In genomic region chr13:91349992-91350911, GRCh38 we compare ENCODE assay signal across 10 cellular contexts. TPM values are rescaled to one million over a fixed set of nuclear protein-coding genes. Genes with fewer than 3 reads are reported as not detected.
DNase-seq lines count a peak whose midpoint lies in the region; ATAC-seq and TF ChIP-seq lines count a peak whose summit lies in the region.
"Had no signal": no experiment of that assay in that cellular context is flagged by ENCODE, and none has a peak within 500 bp of the region (broad histone marks: within the 10 kb centered on the region; RNA-seq: fewer than 3 reads in every experiment).

No MANE protein-coding gene starts in this region.

- no peak overlapping the region for H3K27ac Mint-ChIP-seq in dendritic cell treated with granulocyte-macrophage colony-stimulating factor and Interleukin-4, amounts not matched to agents 40 ng/mL and 50 ng/mL, for 4 days
- H3K27ac Mint-ChIP-seq in neural progenitor cell, result no peak overlapping the region

- peak; percentile 29 for DNase-seq in DMS79 treated with DMSO at 0.1 percent for 48 hours (lab: John Stamatoyannopoulos, UW)
- no peak for DNase-seq in DMS79 (lab: John Stamatoyannopoulos, UW)
- no peak for DNase-seq in NB4 (ENCODE audit: low read depth)
- DNase-seq in neural progenitor cell (ENCODE audit: low spot score), result no peak
- DNase-seq in medulla oblongata (ENCODE audit: extremely low spot score), result no peak
- no peak for DNase-seq in NCI-H774 (lab: John Stamatoyannopoulos, UW)
- DNase-seq: Kasumi-1 had no signal

- peaks cover 48% of the 10 kb centered on the region for H3K4me1 ChIP-seq in neural progenitor cell

- H3K36me3 ChIP-seq in neural progenitor cell, result peaks cover 50% of the 10 kb centered on the region

- TF ChIP-seq POLR2A in NB4 (IDR thresholded peaks at IDR 0.05; ENCODE audit: extremely low read depth, insufficient read length), result no peak

- H3K79me2 ChIP-seq in neural progenitor cell (ENCODE audit: low read depth), result peaks cover 75% of the 10 kb centered on the region

- peak overlapping the region; percentile 59 for H3K9ac ChIP-seq in neural progenitor cell

- H3K4me3 ChIP-seq in NB4 (ENCODE audit: low read depth, low read length), result peak overlapping the region; percentile 83
- peak overlapping the region; percentile 68 for H3K4me3 ChIP-seq in neural progenitor cell

- ATAC-seq in esophagus mucosa, result no peak

- H3K27me3 Mint-ChIP-seq in dendritic cell treated with granulocyte-macrophage colony-stimulating factor and Interleukin-4, amounts not matched to agents 40 ng/mL and 50 ng/mL, for 4 days, result peaks cover 5% of the 10 kb centered on the region
- peaks cover 7% of the 10 kb centered on the region for H3K27me3 Mint-ChIP-seq in neural progenitor cell (ENCODE audit: insufficient read depth, low read depth)

- no peaks in the 10 kb centered on the region for H3K9me3 ChIP-seq in neural progenitor cell (ENCODE audit: low read depth)

- H3K36me3 Mint-ChIP-seq in dendritic cell treated with granulocyte-macrophage colony-stimulating factor and Interleukin-4, amounts not matched to agents 40 ng/mL and 50 ng/mL, for 4 days (ENCODE audit: low read depth), result peaks cover 56% of the 10 kb centered on the region
- H3K36me3 Mint-ChIP-seq in neural progenitor cell, result peaks cover 42% of the 10 kb centered on the region

- peaks cover 16% of the 10 kb centered on the region for H3K27me3 ChIP-seq in neural progenitor cell

- peak overlapping the region; percentile 88 for H3K4me2 ChIP-seq in neural progenitor cell

- TF ChIP-seq CTCF in NB4 (IDR thresholded peaks at IDR 0.05; ENCODE audit: low read depth, low read length) (no peak), neural progenitor cell (IDR thresholded peaks at IDR 0.05) (no peak)

- intact Hi-C loops in dendritic cell treated with granulocyte-macrophage colony-stimulating factor and Interleukin-4, amounts not matched to agents 40 ng/mL and 50 ng/mL, for 4 days (cut with micrococcal nuclease), result loop anchor here (5.0 kb wide), 2 partner anchors 193 to 218 kb away; no protein-coding TSS in a partner anchor

- no peaks in the 10 kb centered on the region for H3K9me3 Mint-ChIP-seq in dendritic cell treated with granulocyte-macrophage colony-stimulating factor and Interleukin-4, amounts not matched to agents 40 ng/mL and 50 ng/mL, for 4 days
- no peaks in the 10 kb centered on the region for H3K9me3 Mint-ChIP-seq in neural progenitor cell

- peaks cover 64% of the 10 kb centered on the region for H4K20me1 ChIP-seq in neural progenitor cell (ENCODE audit: low read depth)

- peaks cover 72% of the 10 kb centered on the region for H3F3A ChIP-seq in neural progenitor cell (ENCODE audit: low read depth)

- H3K4me1 Mint-ChIP-seq in dendritic cell treated with granulocyte-macrophage colony-stimulating factor and Interleukin-4, amounts not matched to agents 40 ng/mL and 50 ng/mL, for 4 days (ENCODE audit: low read depth), result peaks cover 20% of the 10 kb centered on the region
- H3K4me1 Mint-ChIP-seq in neural progenitor cell, result peaks cover 43% of the 10 kb centered on the region

- no peak overlapping the region for H3K27ac ChIP-seq in neural progenitor cell

- no peak overlapping the region for H2AFZ ChIP-seq in neural progenitor cell (replicated peaks)

- H3K4me3 Mint-ChIP-seq in dendritic cell treated with granulocyte-macrophage colony-stimulating factor and Interleukin-4, amounts not matched to agents 40 ng/mL and 50 ng/mL, for 4 days, result peak overlapping the region; percentile 74
- peak overlapping the region; percentile 96 for H3K4me3 Mint-ChIP-seq in neural progenitor cell

RNA-seq across cellular contexts. Expression of gene MIR17HG, which starts 2.8 kb away (rescaled TPM):
- total RNA-seq in neural progenitor cell (ENCODE audit: low replicate concordance) (53.4 and 69.7 TPM in 2 replicates), esophagus mucosa (3.5 TPM)

RNA-seq across cellular contexts. Expression of gene GPC5, which starts 48.2 kb away (rescaled TPM):
- total RNA-seq in neural progenitor cell (ENCODE audit: low replicate concordance) (0.07 and 0.77 TPM in 2 replicates), esophagus mucosa (not detected)
- total RNA-seq: A172 had no signal

Comparison
In these comparisons a context has a peak if more than half of its experiments do, and no peak if none do; other contexts are left out.
1. RNA of gene MIR17HG, which starts 2.8 kb away (total RNA-seq): 53.4 to 69.7 TPM in neural progenitor cell; 3.5 TPM in esophagus mucosa (single experiment); every median in the first group is over 10 times any median in the second.